ENCODE assay signal across 17 cellular contexts in the genomic region with DNA sequence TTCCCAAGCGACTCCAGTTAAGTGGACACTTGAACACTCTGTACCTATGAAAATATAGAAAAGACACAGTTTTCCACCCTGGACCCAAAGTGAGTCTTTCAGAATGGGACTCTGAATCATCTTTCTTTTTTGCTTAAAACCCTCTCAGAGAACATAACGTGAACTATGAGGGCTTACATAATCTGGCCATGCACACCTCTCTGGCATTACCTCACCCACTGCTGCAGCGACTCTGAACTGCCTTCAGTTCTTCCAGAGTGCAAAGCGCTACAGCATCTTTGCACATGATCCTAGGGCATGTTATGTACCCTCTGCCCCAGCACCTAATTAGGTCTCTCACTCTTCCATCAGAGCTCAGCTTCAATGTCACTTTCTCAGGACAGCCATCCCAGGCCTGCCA.
A peak's percentile ranks its signal among the peaks of the same experiment; 100 is the strongest.
DNase-seq lines count a peak whose midpoint lies in the region; ATAC-seq and TF ChIP-seq lines count a peak whose summit lies in the region.
"Had no signal": no experiment of that assay in that cellular context is flagged by ENCODE, and none has a peak within 500 bp of the region (broad histone marks: within the 10 kb centered on the region; RNA-seq: fewer than 3 reads in every experiment).

No MANE protein-coding gene starts in this region.

- H3K23ac ChIP-seq in H9 (ENCODE audit: insufficient read length, low read depth, low read length) (no peak overlapping the region), neuronal stem cell (ENCODE audit: low read depth, low read length, poor library complexity) (no peak overlapping the region)

- H3K79me1 ChIP-seq in H9 (ENCODE audit: insufficient read depth, low read depth, low read length, poor library complexity, severe bottlenecking) = no peaks in the 10 kb centered on the region
- H3K79me1 ChIP-seq in neuronal stem cell (ENCODE audit: low read depth, low read length) = no peaks in the 10 kb centered on the region

- TF ChIP-seq POLR2A in thyroid gland (IDR thresholded peaks at IDR 0.05) = no peak

- no peaks in the 10 kb centered on the region for H3F3A ChIP-seq in PC-3 (ENCODE audit: low read length, unreplicated experiment)

- no peaks in the 10 kb centered on the region for H3K9me3 ChIP-seq in H9 (ENCODE audit: control insufficient read depth, low read depth, low read length)
- H3K9me3 ChIP-seq in neuronal stem cell (replicated peaks in 1 of 2; ENCODE audit: control insufficient read depth in 2 of 2, insufficient read depth in 1 of 2, low read depth in 1 of 2, low read length in 2 of 2) = no peaks in the 10 kb centered on the region
- H3K9me3 ChIP-seq in thyroid gland = no peaks in the 10 kb centered on the region
- no peaks in the 10 kb centered on the region for H3K9me3 ChIP-seq in PC-3 (ENCODE audit: low read length)
- H3K9me3 ChIP-seq: BLaER1, HAP-1 had no signal

- no peak overlapping the region for H2BK12ac ChIP-seq in H9 (ENCODE audit: insufficient read length, low read depth, low read length)
- H2BK12ac ChIP-seq in neuronal stem cell (ENCODE audit: low read length) = no peak overlapping the region

- H3K9me2 ChIP-seq in PC-3 (replicated peaks; ENCODE audit: low read length) = no peaks in the 10 kb centered on the region

- no TSS peak for BruUV-seq in PC-3 (replicated peaks; lab: Mats Ljungman, UMichigan)

- no CpG with 5 or more reads among the region's 4 CpGs for WGBS in H9 (ENCODE audit: extremely low coverage, insufficient read length, low lambda C conversion rate)
- no CpG with 5 or more reads among the region's 4 CpGs for WGBS in neuronal stem cell (ENCODE audit: extremely low coverage in 2 of 2, insufficient read length in 2 of 2, insufficient replicate concordance in 1 of 2), 2 donors
- WGBS in thyroid gland, 2 donors = 62 to 65% methylated on average over 4 of the region's 4 CpGs

- H3K36me3 Mint-ChIP-seq in H9 (ENCODE audit: insufficient read depth in 1 of 3, low read depth in 3 of 3) = no peaks in the 10 kb centered on the region; a peak in 1 of 7 replicates
- H3K36me3 Mint-ChIP-seq in WTC11 = no peaks in the 10 kb centered on the region
- H3K36me3 Mint-ChIP-seq: CD14-positive monocyte; CD4-positive, alpha-beta memory T cell had no signal

- H3K4me3 ChIP-seq in neuronal stem cell (ENCODE audit: low read length in 2 of 2) (no peak overlapping the region), thyroid gland (replicated peaks in 1 of 3) (no peak overlapping the region), PC-3 (ENCODE audit: low read length) (no peak overlapping the region)
- H3K4me3 ChIP-seq: BLaER1, HAP-1 had no signal

- no peak overlapping the region for H2BK20ac ChIP-seq in H9 (ENCODE audit: low read depth, low read length, poor library complexity, severe bottlenecking)

- in situ Hi-C loops in G401 (cut with HindIII; ENCODE audit: low sequenced_read_pairs) = no loop called here

- TF ChIP-seq CTCF in H9 (conservative IDR thresholded peaks at IDR 0.05) (no peak), thyroid gland (IDR thresholded peaks at IDR 0.05) (no peak), PC-3 (conservative IDR thresholded peaks at IDR 0.05; ENCODE audit: low read depth, low read length) (no peak), WTC11 (IDR thresholded peaks at IDR 0.05) (no peak)

- H3K9me3 Mint-ChIP-seq in H9 = no peaks in the 10 kb centered on the region
- no peaks in the 10 kb centered on the region for H3K9me3 Mint-ChIP-seq in WTC11
- H3K9me3 Mint-ChIP-seq: CD4-positive, alpha-beta memory T cell had no signal

- H2BK120ac ChIP-seq in H9 (ENCODE audit: low read depth, low read length, poor library complexity, severe bottlenecking) (no peak overlapping the region), neuronal stem cell (ENCODE audit: low read depth, low read length) (no peak overlapping the region)

- no peak overlapping the region for H3K4me3 Mint-ChIP-seq in H9
- H3K4me3 Mint-ChIP-seq in WTC11 = no peak overlapping the region
- H3K4me3 Mint-ChIP-seq: CD14-positive monocyte; CD4-positive, alpha-beta memory T cell had no signal

- intact Hi-C loops in thyroid gland (cut with DNase I) = no loop called here
- intact Hi-C loops in PC-3 (cut with micrococcal nuclease) = no loop called here

- no peak overlapping the region for H4K5ac ChIP-seq in H9 (ENCODE audit: insufficient read length, low read depth, low read length)

- H4K20me1 ChIP-seq in H9 (ENCODE audit: control insufficient read depth, insufficient read depth, insufficient read length) (no peaks in the 10 kb centered on the region), PC-3 (ENCODE audit: low read length) (no peaks in the 10 kb centered on the region)
- H4K20me1 ChIP-seq: BLaER1 had no signal

- H3K4me1 ChIP-seq in H9 (ENCODE audit: insufficient read depth, low read length) (no peaks in the 10 kb centered on the region), neuronal stem cell (ENCODE audit: control insufficient read depth in 2 of 2, insufficient read depth in 1 of 2, low read depth in 1 of 2, low read length in 2 of 2) (no peaks in the 10 kb centered on the region), thyroid gland (no peaks in the 10 kb centered on the region), PC-3 (ENCODE audit: insufficient read depth, low read length) (no peaks in the 10 kb centered on the region)
- H3K4me1 ChIP-seq: HAP-1 had no signal

- CTCF ChIA-PET in PC-3 (lab: Charles Lee) (no interaction called here), WTC11 (lab: Charles Lee) (interaction anchor here (0.6 kb wide), 1 partner anchor 1482 kb away, joined by 4 read pairs; no protein-coding TSS in a partner anchor)

- H2BK15ac ChIP-seq in H9 (ENCODE audit: low read depth, low read length) (no peak overlapping the region), neuronal stem cell (ENCODE audit: low read length) (no peak overlapping the region)

- ATAC-seq in PC-3 (no peak), WTC11 (no peak)

- H2BK5ac ChIP-seq in H9 (ENCODE audit: insufficient read length, low read length) (no peak overlapping the region), neuronal stem cell (ENCODE audit: low read length) (no peak overlapping the region)

- no peak overlapping the region for H3K56ac ChIP-seq in H9 (ENCODE audit: insufficient read length, low read depth, low read length)

- H3K4me2 ChIP-seq in H9 (ENCODE audit: insufficient read depth, insufficient read length, low read length) (no peak overlapping the region), neuronal stem cell (ENCODE audit: insufficient read depth, low read length, poor library complexity, severe bottlenecking) (no peak overlapping the region), PC-3 (ENCODE audit: low read length) (no peak overlapping the region)
- H3K4me2 ChIP-seq: BLaER1 had no signal

- H3K14ac ChIP-seq in H9 (ENCODE audit: insufficient read depth, low read length) = peak overlapping the region; percentile 57; the same call in 1 of the 2 replicates
- H3K14ac ChIP-seq in neuronal stem cell (ENCODE audit: low read length) = no peak overlapping the region

- H3K4me1 Mint-ChIP-seq in H9 = no peaks in the 10 kb centered on the region; a peak in 1 of 4 replicates
- H3K4me1 Mint-ChIP-seq in WTC11 = no peaks in the 10 kb centered on the region
- H3K4me1 Mint-ChIP-seq: CD14-positive monocyte; CD4-positive, alpha-beta memory T cell had no signal

- no peak overlapping the region for H3K4ac ChIP-seq in H9 (ENCODE audit: low read depth, low read length)
- H3K4ac ChIP-seq in neuronal stem cell (ENCODE audit: low read length) = no peak overlapping the region

- H3T11ph ChIP-seq in H9 (ENCODE audit: low read length) = no peak overlapping the region

- no peak overlapping the region for H4K91ac ChIP-seq in H9 (ENCODE audit: insufficient read length, low read depth, low read length)
- no peak overlapping the region for H4K91ac ChIP-seq in neuronal stem cell (ENCODE audit: low read depth, low read length, poor library complexity)

- no peaks in the 10 kb centered on the region for H3K27me3 ChIP-seq in H9 (ENCODE audit: insufficient read depth, low read length)
- H3K27me3 ChIP-seq in neuronal stem cell (ENCODE audit: control insufficient read depth in 3 of 3, insufficient read depth in 3 of 3, low read depth in 1 of 3, low read length in 3 of 3) = no peaks in the 10 kb centered on the region
- H3K27me3 ChIP-seq in thyroid gland = no peaks in the 10 kb centered on the region
- H3K27me3 ChIP-seq in PC-3 (ENCODE audit: low read length) = peaks cover 15% of the 10 kb centered on the region; the same call in 1 of the 2 replicates
- H3K27me3 ChIP-seq: BLaER1 had no signal

- no peaks in the 10 kb centered on the region for H3K79me2 ChIP-seq in H9 (ENCODE audit: insufficient read depth, low read length)
- no peaks in the 10 kb centered on the region for H3K79me2 ChIP-seq in PC-3 (ENCODE audit: low read length)

- no peak overlapping the region for H2AK5ac ChIP-seq in H9 (ENCODE audit: insufficient read length, low read length)
- no peak overlapping the region for H2AK5ac ChIP-seq in neuronal stem cell (ENCODE audit: low read depth, low read length)

- POLR2A ChIA-PET in PC-3 (lab: Charles Lee; ENCODE audit: unreplicated experiment) = no interaction called here
- POLR2A ChIA-PET in WTC11 (lab: Charles Lee) = no interaction called here

- H2AFZ ChIP-seq in H9 (ENCODE audit: low read length) (no peak overlapping the region), neuronal stem cell (ENCODE audit: low read length) (no peak overlapping the region), PC-3 (ENCODE audit: low read length) (no peak overlapping the region)

- H3K23me2 ChIP-seq in H9 (ENCODE audit: insufficient read length, low read depth, low read length, poor library complexity, severe bottlenecking) = no peaks in the 10 kb centered on the region

- H3K18ac ChIP-seq in H9 (ENCODE audit: insufficient read length, low read depth, low read length) (no peak overlapping the region), neuronal stem cell (ENCODE audit: low read length) (peak overlapping the region; percentile 55)

- H3K27ac ChIP-seq in H9 (ENCODE audit: insufficient read length, low read depth, low read length) (no peak overlapping the region), cingulate gyrus (ENCODE audit: low read depth, low read length) (peak overlapping the region; percentile 41), neuronal stem cell (replicated peaks; ENCODE audit: low read length) (no peak overlapping the region), thyroid gland (no peak overlapping the region), PC-3 (ENCODE audit: low read length) (no peak overlapping the region)
- H3K27ac ChIP-seq: BLaER1, HL-60 had no signal

- no peak for DNase-seq in H9
- DNase-seq in neuronal stem cell (ENCODE audit: low spot score) = no peak
- peak; percentile 5 to 12 for DNase-seq in thyroid gland
- no peak for DNase-seq in PC-3
- DNase-seq in G401 (ENCODE audit: low spot score) = no peak
- DNase-seq in WTC11 (ENCODE audit: low spot score) = no peak
- DNase-seq: 8988T; CD4-positive, alpha-beta memory T cell; DMS153; DMS79; GF-D8; GOT3 had no signal

- H3K36me3 ChIP-seq in neuronal stem cell (replicated peaks in 1 of 2; ENCODE audit: control insufficient read depth in 2 of 2, insufficient read depth in 2 of 2, low read length in 2 of 2) (no peaks in the 10 kb centered on the region), thyroid gland (no peaks in the 10 kb centered on the region), PC-3 (ENCODE audit: low read depth, low read length) (no peaks in the 10 kb centered on the region)
- H3K36me3 ChIP-seq: HAP-1 had no signal

- no peak overlapping the region for H3K27ac Mint-ChIP-seq in H9
- H3K27ac Mint-ChIP-seq in WTC11 = no peak overlapping the region
- H3K27ac Mint-ChIP-seq: CD14-positive monocyte; CD4-positive, alpha-beta memory T cell had no signal

- H3K27me3 Mint-ChIP-seq in H9 (ENCODE audit: low read depth) (no peaks in the 10 kb centered on the region), WTC11 (ENCODE audit: low read depth) (no peaks in the 10 kb centered on the region)

- H3K9ac ChIP-seq in H9 (ENCODE audit: extremely low read depth, insufficient read length, low read length) (no peak overlapping the region), neuronal stem cell (ENCODE audit: low read depth, low read length, poor library complexity) (no peak overlapping the region), PC-3 (ENCODE audit: low read length) (no peak overlapping the region)
- H3K9ac ChIP-seq: BLaER1 had no signal

- H4K8ac ChIP-seq in H9 (replicated peaks; ENCODE audit: insufficient read length, low read depth, low read length) (peak overlapping the region; percentile 53), neuronal stem cell (ENCODE audit: low read depth, low read length) (no peak overlapping the region)

Comparison
In these comparisons a context has a peak if more than half of its experiments do, and no peak if none do; other contexts are left out.
1. DNase-seq: peak in thyroid gland (2 of 2); none in H9 (single experiment), neuronal stem cell (single experiment), PC-3 (single experiment), G401 (single experiment) and WTC11 (single experiment).